8 cellular contexts compared by ENCODE assay signal in the genomic region with DNA sequence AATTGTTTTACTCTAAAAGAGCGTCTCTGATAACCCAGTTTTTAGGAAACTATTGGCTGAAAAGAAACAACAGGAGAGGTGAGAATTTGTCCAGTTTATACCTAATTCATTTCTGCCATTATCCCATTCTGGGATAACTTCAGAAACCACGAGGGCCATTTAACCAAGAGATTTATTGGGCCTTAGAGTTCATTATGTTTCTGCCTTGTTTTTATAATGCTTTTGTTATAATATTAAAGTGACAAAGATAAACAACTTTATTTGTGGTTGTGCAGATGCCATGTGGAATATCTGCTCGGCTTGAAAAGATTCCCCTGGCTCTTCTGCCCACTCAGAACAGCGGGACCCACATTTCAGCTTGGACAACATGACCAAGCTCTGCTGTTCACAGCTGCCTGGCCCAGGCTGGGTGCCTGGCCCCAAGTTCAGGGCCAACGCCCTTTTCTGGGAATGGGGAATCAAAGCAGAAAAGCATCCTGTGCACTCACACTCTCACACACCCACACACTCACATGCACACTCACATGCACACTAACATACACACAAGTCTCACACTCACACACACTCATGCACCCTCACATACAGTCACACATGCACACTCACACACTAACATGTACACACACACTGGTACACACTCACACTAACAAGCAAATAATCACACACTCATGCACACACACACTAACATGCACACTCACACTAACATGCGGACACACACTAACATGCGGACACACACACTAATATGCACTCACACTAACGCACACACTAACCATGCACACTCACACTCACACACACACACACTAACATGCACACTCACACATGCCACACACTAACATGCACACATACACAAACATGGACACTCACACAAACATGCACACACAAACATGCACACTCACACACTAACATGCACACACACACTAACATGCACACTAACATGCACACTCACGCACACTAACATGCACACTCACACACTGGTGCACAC.
DNase-seq lines count a peak whose midpoint lies in the region; ATAC-seq, FAIRE-seq and TF ChIP-seq lines count a peak whose summit lies in the region.

No MANE protein-coding gene starts in this region.

- H3K4me1 Mint-ChIP-seq in natural killer cell = peaks cover 62 to 65% of the 10 kb centered on the region in 2 donors

- H3K4me3 Mint-ChIP-seq in natural killer cell = no peak overlapping the region

- H3K4me1 ChIP-seq in IMR-90 (ENCODE audit: control insufficient read depth, insufficient read depth, low read length) = peaks cover 10% of the 10 kb centered on the region

- DNase-seq in AG10803 (ENCODE audit: low read depth) (peak; percentile 12), IMR-90 (no peak), bronchial epithelial cell (ENCODE audit: low read depth) (no peak), natural killer cell (no peak), Kasumi-1 (lab: John Stamatoyannopoulos, UW) (no peak), GOT3 (lab: John Stamatoyannopoulos, UW) (no peak)
- no peak for DNase-seq in effector CD4-positive, alpha-beta T cell

- TF ChIP-seq CTCF in AG10803 (conservative IDR thresholded peaks at IDR 0.05; ENCODE audit: low read length) (no peak), IMR-90 (conservative IDR thresholded peaks at IDR 0.05; ENCODE audit: low read depth, low read length) (no peak), bronchial epithelial cell (IDR thresholded peaks at IDR 0.05; ENCODE audit: insufficient read depth, low read length, severe bottlenecking) (no peak), natural killer cell (IDR thresholded peaks at IDR 0.05) (no peak)

- H3K4me2 ChIP-seq in IMR-90 (ENCODE audit: low read depth, low read length) = no peak overlapping the region

- H3K36me3 ChIP-seq in IMR-90 (ENCODE audit: control insufficient read depth, insufficient read depth, low read length) (no peaks in the 10 kb centered on the region), bronchial epithelial cell (ENCODE audit: control insufficient read depth, insufficient read depth, low read length) (no peaks in the 10 kb centered on the region)

- no peak overlapping the region for H3K56ac ChIP-seq in IMR-90 (ENCODE audit: extremely low read depth, insufficient read depth, low read length)

- H3K27ac Mint-ChIP-seq in natural killer cell = peak overlapping the region; percentile 27 to 85

- WGBS in IMR-90 (ENCODE audit: extremely low coverage in 2 of 2, insufficient read length in 1 of 2), 2 experiments = 80% methylated on average over 6 of the region's 9 CpGs; no CpG with 5 or more reads in 1 of the 2 experiments

- no peaks in the 10 kb centered on the region for H3K9me3 ChIP-seq in IMR-90 (ENCODE audit: control insufficient read depth, insufficient read depth, low read length)

- peak overlapping the region; percentile 48 for H2BK20ac ChIP-seq in IMR-90 (ENCODE audit: low read depth, low read length)

- H3K4me3 ChIP-seq in AG10803 (ENCODE audit: low read length) (no peak overlapping the region), IMR-90 (ENCODE audit: insufficient read depth, low read depth, low read length) (no peak overlapping the region), bronchial epithelial cell (ENCODE audit: low read depth, low read length) (no peak overlapping the region)

- no peak overlapping the region for H4K5ac ChIP-seq in IMR-90 (ENCODE audit: low read depth, low read length)

- H3K9me1 ChIP-seq in IMR-90 (ENCODE audit: insufficient read depth, low read length) = peaks cover 19% of the 10 kb centered on the region

- TF ChIP-seq RAD21 in IMR-90 (IDR thresholded peaks at IDR 0.05; ENCODE audit: low read length) = no peak

- H3K36me3 Mint-ChIP-seq in natural killer cell = peaks cover 18% of the 10 kb centered on the region

- peak overlapping the region; percentile 1 for H2AK9ac ChIP-seq in IMR-90 (replicated peaks; ENCODE audit: low read depth, low read length, poor library complexity)

- no peak for ATAC-seq in IMR-90 (ENCODE audit: low read depth)
- ATAC-seq in natural killer cell = no peak
- ATAC-seq in HG02852 (IDR thresholded peaks at IDR 0.05; ENCODE audit: unreplicated experiment) = no peak

- dilution Hi-C loops in IMR-90 (cut with HindIII; ENCODE audit: low sequenced_read_pairs, unreplicated experiment) = no loop called here

- H3K18ac ChIP-seq in IMR-90 (ENCODE audit: low read depth, low read length) = no peak overlapping the region

- no peaks in the 10 kb centered on the region for H3K27me3 ChIP-seq in IMR-90 (ENCODE audit: control insufficient read depth, insufficient read depth, low read length)
- H3K27me3 ChIP-seq in bronchial epithelial cell (ENCODE audit: control insufficient read depth, insufficient read depth, low read length) = no peaks in the 10 kb centered on the region

- H2AK5ac ChIP-seq in IMR-90 (ENCODE audit: low read depth, low read length) = peak overlapping the region; percentile 62

- H4K8ac ChIP-seq in IMR-90 (ENCODE audit: low read depth in 2 of 2, low read length in 2 of 2) = peak overlapping the region in 1 of 2 experiments; percentile 41; a peak in 1 of 4 replicates

- H3K9me3 Mint-ChIP-seq in natural killer cell = no peaks in the 10 kb centered on the region

- peak overlapping the region; percentile 38 for H2BK5ac ChIP-seq in IMR-90 (ENCODE audit: low read depth, low read length, poor library complexity, severe bottlenecking)

- H4K91ac ChIP-seq in IMR-90 (ENCODE audit: insufficient read depth, low read depth, low read length) = no peak overlapping the region

- no peak overlapping the region for H2BK120ac ChIP-seq in IMR-90 (ENCODE audit: low read depth, low read length)

- no peak overlapping the region for H3K27ac ChIP-seq in IMR-90 (ENCODE audit: insufficient read depth, low read length)

- H3K14ac ChIP-seq in IMR-90 (replicated peaks; ENCODE audit: low read depth, low read length) = peak overlapping the region; percentile 58; the same call in 1 of the 2 replicates

- no peaks in the 10 kb centered on the region for H4K20me1 ChIP-seq in IMR-90 (ENCODE audit: insufficient read depth, low read length)

- FAIRE-seq in bronchial epithelial cell (lab: Jason Lieb, UNC) = peak; percentile 13

- H3K4ac ChIP-seq in IMR-90 (ENCODE audit: low read depth, low read length) = peak overlapping the region; percentile 67

- intact Hi-C loops in IMR-90 (cut with micrococcal nuclease) (loop anchor here (5.0 kb wide), 3 partner anchors 47 to 108 kb away; partner anchors contain the start of gene NEDD9), natural killer cell (cut with micrococcal nuclease) (loop anchor here (5.0 kb wide), 3 partner anchors 48 to 87 kb away; partner anchors contain the start of gene NEDD9)

- POLR2A ChIA-PET in IMR-90 (lab: Charles Lee; ENCODE audit: unreplicated experiment) = interaction anchor here (0.7 kb wide), 1 partner anchor 88 kb away, joined by 3 read pairs; no protein-coding TSS in a partner anchor

- no peak overlapping the region for H3K9ac ChIP-seq in IMR-90 (ENCODE audit: low read depth, low read length)

- no TSS peak for BruUV-seq in IMR-90 (replicated peaks; lab: Mats Ljungman, UMichigan)

- in situ Hi-C loops in IMR-90 (cut with MboI; ENCODE audit: low sequenced_read_pairs) = no loop called here

- CTCF ChIA-PET in IMR-90 (lab: Yijun Ruan, JAX) = interaction anchor here (0.7 to 0.9 kb wide), 2 partner anchors 108 to 156 kb away, joined by 4 read pairs; no protein-coding TSS in a partner anchor

- H2AFZ ChIP-seq in IMR-90 (replicated peaks; ENCODE audit: low read length, poor library complexity) = no peak overlapping the region

- peak overlapping the region; percentile 12; the same call in 2 of the 3 replicates for H2BK15ac ChIP-seq in IMR-90 (ENCODE audit: low read depth, low read length)

- 0 out of 2 replicates have a peak overlapping the region, but pooled peaks have one; percentile 38 for H3K23ac ChIP-seq in IMR-90 (ENCODE audit: low read depth, low read length)

- no peak for TF ChIP-seq POLR2A in IMR-90 (IDR thresholded peaks at IDR 0.05; ENCODE audit: low read depth, low read length)

- H3K27me3 Mint-ChIP-seq in natural killer cell (ENCODE audit: low read depth in 2 of 2) = no peaks in the 10 kb centered on the region

- 0 out of 4 replicates have a peak, but pooled peaks cover 0 to 6% of the 10 kb centered on the region in 2 experiments for H3K79me1 ChIP-seq in IMR-90 (ENCODE audit: low read depth in 1 of 2, low read length in 2 of 2)

TF ChIP-seq in IMR-90, 13 proteins besides CTCF, POLR2A, EP300 and RAD21:
- TF ChIP-seq SMC3 (IDR thresholded peaks at IDR 0.05; ENCODE audit: low read depth, low read length) = no peak
- TF ChIP-seq NFE2L2 (IDR thresholded peaks at IDR 0.05; ENCODE audit: low read depth, low read length) = no peak
- no peak for TF ChIP-seq CEBPB (IDR thresholded peaks at IDR 0.05; ENCODE audit: low read depth, low read length)
- no peak for TF ChIP-seq MAZ (IDR thresholded peaks at IDR 0.05; ENCODE audit: borderline replicate concordance, low read depth, low read length)
